26 cellular contexts compared by ENCODE assay signal in genomic region chr16:48494742-48495141, GRCh38.
"Had no signal": no experiment of that assay in that cellular context is flagged by ENCODE, and none has a peak within 500 bp of the region (broad histone marks: within the 10 kb centered on the region; RNA-seq: fewer than 3 reads in every experiment).

No MANE protein-coding gene starts in this region.

- H3K4me1 Mint-ChIP-seq: stimulated activated effector memory CD8-positive, alpha-beta T cell treated with anti-CD3 and anti-CD28 coated beads, Interleukin-12 subunit alpha, Interleukin-12 subunit beta, amount 100 ng/mL, for 72 hours had no signal

- H3K36me3 ChIP-seq: left ventricle myocardium inferior, ovary, prostate gland, stomach, thyroid gland, transverse colon, upper lobe of left lung, vagina had no signal

- H3K27ac ChIP-seq: hepatocyte, left ventricle myocardium inferior, ovary, prostate gland, skin epidermis, stomach, testis, thyroid gland, transverse colon, upper lobe of left lung, vagina had no signal

- H3K4me2 ChIP-seq: hepatocyte had no signal

- H3K27ac Mint-ChIP-seq: naive thymus-derived CD4-positive, alpha-beta T cell; natural killer cell treated with Interleukin-12 subunit alpha and Interleukin-12 subunit beta and Interleukin-15 and Interleukin-18, amount 100 ng/mL, for 72 hours had no signal

- H3K27me3 Mint-ChIP-seq: natural killer cell treated with Interleukin-12 subunit alpha and Interleukin-12 subunit beta and Interleukin-15 and Interleukin-18, amount 100 ng/mL, for 72 hours had no signal

- DNase-seq: islet precursor cell; left ventricle myocardium inferior; midbrain; mucosa of descending colon; naive thymus-derived CD4-positive, alpha-beta T cell; ovary; retina; right cardiac atrium; stimulated activated CD4-positive, alpha-beta T cell treated with anti-CD3 and anti-CD28 coated beads, Interleukin-12 subunit alpha, Interleukin-12 subunit beta, amount 100 ng/mL, for 4 hours; stimulated activated CD4-positive, alpha-beta T cell treated with anti-CD3 and anti-CD28 coated beads, Interleukin-15, amount 100 ng/mL, for 24 hours; stimulated activated CD4-positive, alpha-beta T cell treated with anti-CD3 and anti-CD28 coated beads, Interleukin-2, amount 100 ng/mL, for 24 hours; stimulated activated CD4-positive, alpha-beta T cell treated with anti-CD3 and anti-CD28 coated beads, Interleukin-4, amount 100 ng/mL, for 1 hour; stimulated activated naive CD8-positive, alpha-beta T cell treated with anti-CD3 and anti-CD28 coated beads, Interleukin-15, Interleukin-2, amounts not matched to agents 100 U/mL and 50 U/mL, for 24 hours; stomach; testis; thyroid gland; transverse colon; upper lobe of left lung had no signal

- H3K4me3 Mint-ChIP-seq: naive thymus-derived CD4-positive, alpha-beta T cell; natural killer cell treated with Interleukin-12 subunit alpha and Interleukin-12 subunit beta and Interleukin-15 and Interleukin-18, amount 100 ng/mL, for 72 hours; stimulated activated effector memory CD8-positive, alpha-beta T cell treated with anti-CD3 and anti-CD28 coated beads, Interleukin-12 subunit alpha, Interleukin-12 subunit beta, amount 100 ng/mL, for 72 hours had no signal

- ATAC-seq: mucosa of descending colon; naive thymus-derived CD4-positive, alpha-beta T cell; natural killer cell treated with Interleukin-12 subunit alpha and Interleukin-12 subunit beta and Interleukin-15 and Interleukin-18, amount 100 ng/mL, for 72 hours; right cardiac atrium; sciatic nerve; stimulated activated effector memory CD8-positive, alpha-beta T cell treated with anti-CD3 and anti-CD28 coated beads, Interleukin-12 subunit alpha, Interleukin-12 subunit beta, amount 100 ng/mL, for 72 hours; stimulated activated naive CD8-positive, alpha-beta T cell treated with anti-CD3 and anti-CD28 coated beads, Interleukin-15, Interleukin-2, amounts not matched to agents 100 U/mL and 50 U/mL, for 24 hours had no signal

- H3K79me2 ChIP-seq: hepatocyte had no signal

- H3K4me3 ChIP-seq: hepatocyte, left ventricle myocardium inferior, lung, mucosa of descending colon, ovary, prostate gland, skin epidermis, stomach, testis, thyroid gland, transverse colon, upper lobe of left lung, vagina had no signal

- H2AFZ ChIP-seq: hepatocyte had no signal

- H3K9me3 Mint-ChIP-seq: stimulated activated effector memory CD8-positive, alpha-beta T cell treated with anti-CD3 and anti-CD28 coated beads, Interleukin-12 subunit alpha, Interleukin-12 subunit beta, amount 100 ng/mL, for 72 hours had no signal

- H3K27me3 ChIP-seq: hepatocyte, ovary, stomach, testis, thyroid gland, transverse colon, upper lobe of left lung, vagina had no signal

- H3K9me3 ChIP-seq: mucosa of descending colon, ovary, prostate gland, testis, thyroid gland, transverse colon, upper lobe of left lung, vagina had no signal

- H3K36me3 Mint-ChIP-seq: naive thymus-derived CD4-positive, alpha-beta T cell; natural killer cell treated with Interleukin-12 subunit alpha and Interleukin-12 subunit beta and Interleukin-15 and Interleukin-18, amount 100 ng/mL, for 72 hours; stimulated activated effector memory CD8-positive, alpha-beta T cell treated with anti-CD3 and anti-CD28 coated beads, Interleukin-12 subunit alpha, Interleukin-12 subunit beta, amount 100 ng/mL, for 72 hours had no signal
